In the genomic region with DNA sequence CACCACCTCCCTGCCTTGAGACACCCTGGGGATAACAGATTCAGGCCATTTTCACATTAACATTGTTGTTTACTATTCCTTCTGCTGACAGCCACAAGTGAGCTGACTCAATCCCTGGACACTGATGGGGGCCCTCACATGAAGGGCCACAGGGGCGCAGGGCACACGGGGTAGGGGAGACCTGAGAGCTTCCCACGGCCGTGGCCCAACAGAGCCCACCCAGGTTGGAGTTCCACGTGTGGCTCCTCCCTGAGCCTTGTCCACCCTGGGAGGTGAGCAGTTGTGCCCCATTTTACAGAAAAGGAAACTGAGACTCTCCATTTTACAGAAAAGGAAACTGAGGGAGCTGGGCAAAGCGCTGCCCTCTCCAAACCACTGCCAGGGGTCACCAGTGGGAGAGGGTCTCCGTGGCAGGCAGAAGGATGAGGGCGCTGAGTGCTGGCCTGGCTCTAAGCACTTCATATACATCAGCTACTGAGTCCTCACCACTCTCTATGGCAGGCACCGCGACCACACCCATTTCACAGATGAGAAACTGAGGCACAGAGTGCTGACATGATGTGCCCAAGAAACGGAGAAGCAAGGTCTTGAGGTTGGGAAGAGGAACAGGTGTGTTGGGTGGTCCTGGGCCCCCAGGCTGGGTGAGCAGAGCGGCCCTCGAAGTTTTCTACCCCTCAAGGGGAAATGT, we compare ENCODE assay signal across 10 cellular contexts. TPM values are rescaled to one million over a fixed set of nuclear protein-coding genes. Genes with fewer than 3 reads are reported as not detected.
DNase-seq lines count a peak whose midpoint lies in the region; ATAC-seq, FAIRE-seq and TF ChIP-seq lines count a peak whose summit lies in the region.
"Had no signal": no experiment of that assay in that cellular context is flagged by ENCODE, and none has a peak within 500 bp of the region (broad histone marks: within the 10 kb centered on the region; RNA-seq: fewer than 3 reads in every experiment).

No MANE protein-coding gene starts in this region.

- no peaks in the 10 kb centered on the region for H3K9me3 ChIP-seq in BLaER1 treated with 17β-estradiol and CSF1 and Interleukin-3, amounts not matched to agents 10 nM and 100 nM (replicated peaks in 1 of 11)
- no peaks in the 10 kb centered on the region for H3K9me3 ChIP-seq in effector memory CD4-positive, alpha-beta T cell (ENCODE audit: control insufficient read depth, low read length)
- H3K9me3 ChIP-seq in ovary, result no peaks in the 10 kb centered on the region
- H3K9me3 ChIP-seq in endodermal cell (ENCODE audit: control insufficient read depth, low read length), result no peaks in the 10 kb centered on the region
- H3K9me3 ChIP-seq in HAP-1, result no peaks in the 10 kb centered on the region

- peak overlapping the region; percentile 82 to 100 (median 98) for H3K4me2 ChIP-seq in BLaER1 treated with 17β-estradiol and CSF1 and Interleukin-3, amounts not matched to agents 10 nM and 100 nM

- H3K4me1 Mint-ChIP-seq in endodermal cell, result peaks cover 15% of the 10 kb centered on the region

- H3K9me3 Mint-ChIP-seq in endodermal cell, result no peaks in the 10 kb centered on the region

- 78 to 84% (median 82%) methylated on average over 13 of the region's 13 CpGs for WGBS in ovary, 3 donors
- WGBS in endodermal cell (ENCODE audit: insufficient coverage in 1 of 2, insufficient read length in 1 of 2), 2 experiments, result 95 to 96% methylated on average over 6 to 13 of the region's 13 CpGs

- CTCF ChIA-PET in RWPE1 (lab: Yijun Ruan, JAX), result interaction anchor here (0.5 to 0.7 kb wide), 2 partner anchors 21 to 298 kb away, joined by 3 read pairs; no protein-coding TSS in a partner anchor

- intact Hi-C loops in ovary (cut with DNase I), result loop anchor here in 2 of 4 donors (5.0 to 10.0 kb wide), 2 partner anchors 34 to 323 kb away; a partner anchor contains a TSS

- no peak overlapping the region for H3K4me3 Mint-ChIP-seq in endodermal cell

- no peaks in the 10 kb centered on the region for H3K27me3 ChIP-seq in BLaER1 treated with 17β-estradiol and CSF1 and Interleukin-3, amounts not matched to agents 10 nM and 100 nM
- H3K27me3 ChIP-seq in effector memory CD4-positive, alpha-beta T cell (replicated peaks; ENCODE audit: control insufficient read depth, insufficient read depth, low read length, poor library complexity, severe bottlenecking), result no peaks in the 10 kb centered on the region
- no peaks in the 10 kb centered on the region for H3K27me3 ChIP-seq in ovary
- peaks cover 10% of the 10 kb centered on the region for H3K27me3 ChIP-seq in endodermal cell (ENCODE audit: control insufficient read depth, insufficient read depth, low read length, poor library complexity, severe bottlenecking)
- H3K27me3 ChIP-seq in HAP-1 (ENCODE audit: low read depth), result no peaks in the 10 kb centered on the region

- POLR2A ChIA-PET in RWPE1 (lab: Yijun Ruan, JAX; ENCODE audit: low non-redundant PET), result no interaction called here

- in situ Hi-C loops in HAP-1 (cut with MboI; ENCODE audit: low sequenced_read_pairs), result no loop called here

- H4K20me1 ChIP-seq in BLaER1 treated with 17β-estradiol and CSF1 and Interleukin-3, amounts not matched to agents 10 nM and 100 nM, result peaks cover 0 to 69% (median 52%) of the 10 kb centered on the region in 11 experiments; a peak in 15 of 22 replicates

- H3K27ac Mint-ChIP-seq in endodermal cell, result no peak overlapping the region

- ATAC-seq in HG02610 (IDR thresholded peaks at IDR 0.05; ENCODE audit: unreplicated experiment), result no peak

- peak overlapping the region; percentile 77 to 96 (median 89) for H3K27ac ChIP-seq in BLaER1 treated with 17β-estradiol and CSF1 and Interleukin-3, amounts not matched to agents 10 nM and 100 nM
- peak overlapping the region; percentile 94 for H3K27ac ChIP-seq in RWPE1
- peak overlapping the region; percentile 14 for H3K27ac ChIP-seq in effector memory CD4-positive, alpha-beta T cell (ENCODE audit: insufficient read depth, low read length, poor library complexity, severe bottlenecking)
- H3K27ac ChIP-seq in ovary, result peak overlapping the region; percentile 70 to 96
- no peak overlapping the region for H3K27ac ChIP-seq in endodermal cell (ENCODE audit: low read depth, low read length)

- peak overlapping the region; percentile 81 to 97 (median 90); a peak in 21 of 22 replicates for H3K9ac ChIP-seq in BLaER1 treated with 17β-estradiol and CSF1 and Interleukin-3, amounts not matched to agents 10 nM and 100 nM
- no peak overlapping the region for H3K9ac ChIP-seq in endodermal cell (ENCODE audit: extremely low read depth, low read length, poor library complexity, severe bottlenecking)

- peaks cover 78 to 94% (median 92%) of the 10 kb centered on the region in 10 experiments for H3K4me1 ChIP-seq in BLaER1 treated with 17β-estradiol and CSF1 and Interleukin-3, amounts not matched to agents 10 nM and 100 nM
- H3K4me1 ChIP-seq in effector memory CD4-positive, alpha-beta T cell (ENCODE audit: control insufficient read depth, insufficient read depth, low read length, poor library complexity, severe bottlenecking), result peaks cover 42% of the 10 kb centered on the region
- H3K4me1 ChIP-seq in ovary (ENCODE audit: insufficient read depth), result peaks cover 34% of the 10 kb centered on the region
- peaks cover 8% of the 10 kb centered on the region for H3K4me1 ChIP-seq in endodermal cell (ENCODE audit: control insufficient read depth, insufficient read depth, low read length)
- peaks cover 13% of the 10 kb centered on the region for H3K4me1 ChIP-seq in HAP-1

- no peak for TF ChIP-seq CTCF in RWPE1 (conservative IDR thresholded peaks at IDR 0.05; ENCODE audit: low read depth)
- TF ChIP-seq CTCF in ovary (IDR thresholded peaks at IDR 0.05), result no peak
- TF ChIP-seq CTCF in endodermal cell (conservative IDR thresholded peaks at IDR 0.05), result no peak

- DNase-seq in RWPE1 (ENCODE audit: low spot score) (no peak), ovary (peak in 2 of 5 donors; percentile 26 to 41), endodermal cell (no peak), H54 (ENCODE audit: insufficient read length, low spot score) (no peak), HAP-1 (ENCODE audit: low spot score in 2 of 2) (no peak)
- DNase-seq in effector memory CD4-positive, alpha-beta T cell, result no peak
- DNase-seq: DMS79 treated with DMSO at 0.1 percent for 48 hours had no signal

- TF ChIP-seq POLR2A in ovary (IDR thresholded peaks at IDR 0.05) (no peak), H54 (IDR thresholded peaks at IDR 0.05; ENCODE audit: low read depth, low read length) (no peak)

- peaks cover 0 to 53% (median 11%) of the 10 kb centered on the region in 11 experiments; a peak in 14 of 22 replicates for H3K36me3 ChIP-seq in BLaER1 treated with 17β-estradiol and CSF1 and Interleukin-3, amounts not matched to agents 10 nM and 100 nM
- no peaks in the 10 kb centered on the region for H3K36me3 ChIP-seq in effector memory CD4-positive, alpha-beta T cell (ENCODE audit: control insufficient read depth, insufficient read depth, low read length)
- H3K36me3 ChIP-seq in ovary (no peaks in the 10 kb centered on the region), endodermal cell (ENCODE audit: control insufficient read depth, insufficient read depth, low read length) (no peaks in the 10 kb centered on the region), HAP-1 (replicated peaks) (no peaks in the 10 kb centered on the region)

- peak overlapping the region; percentile 84 to 97 (median 88) for H3K4me3 ChIP-seq in BLaER1 treated with 17β-estradiol and CSF1 and Interleukin-3, amounts not matched to agents 10 nM and 100 nM
- no peak overlapping the region for H3K4me3 ChIP-seq in effector memory CD4-positive, alpha-beta T cell (ENCODE audit: insufficient read depth, low read depth, low read length, poor library complexity, severe bottlenecking)
- H3K4me3 ChIP-seq in ovary, result no peak overlapping the region
- no peak overlapping the region for H3K4me3 ChIP-seq in endodermal cell (ENCODE audit: low read length)
- H3K4me3 ChIP-seq in HAP-1, result no peak overlapping the region

- peaks cover 19% of the 10 kb centered on the region for H3K27me3 Mint-ChIP-seq in endodermal cell (ENCODE audit: insufficient read depth)

- no peak for FAIRE-seq in H54 (lab: Jason Lieb, UNC)
- FAIRE-seq: frontal cortex had no signal

- no peak for TF ChIP-seq EP300 in ovary (IDR thresholded peaks at IDR 0.05)

- no peaks in the 10 kb centered on the region for H3K36me3 Mint-ChIP-seq in endodermal cell (ENCODE audit: low read depth)

RNA-seq across cellular contexts. Expression of a gene that starts 2.3 kb away (rescaled TPM):
- total RNA-seq in ovary (10 to 100 TPM; 35.2 to 75.2 (median 40.6) TPM), endodermal cell (10 to 100 TPM; 24.2 to 32.0 TPM)
- 10 to 100 TPM in 1 of 2 donors, 1 to 10 TPM in 1; 7.5 to 46.1 TPM for polyA plus RNA-seq in ovary
- polyA plus RNA-seq in endodermal cell (2013, experiment 1 of 2), result 29.8 TPM
- polyA plus RNA-seq in endodermal cell (2013, experiment 2 of 2), result 28.4 TPM

RNA-seq across cellular contexts. Expression of a gene that starts 35.7 kb away (rescaled TPM):
- total RNA-seq in ovary, result 10 to 100 TPM; 34.0 to 50.0 (median 44.7) TPM
- polyA plus RNA-seq in ovary, result 10 to 100 TPM in 1 of 2 donors, 1 to 10 TPM in 1; 5.0 to 67.6 TPM
- 10 to 100 TPM; 16.4 to 21.9 TPM for total RNA-seq in endodermal cell
- polyA plus RNA-seq in endodermal cell (2013, experiment 1 of 2), result 32.1 TPM
- polyA plus RNA-seq in endodermal cell (2013, experiment 2 of 2), result 29.8 TPM

RNA-seq across cellular contexts. Expression of a gene that starts 52.2 kb away (rescaled TPM):
- 10 to 100 TPM in 3 of 7 donors, 1 to 10 TPM in 4; 1.5 to 24.7 (median 7.1) TPM for total RNA-seq in ovary
- polyA plus RNA-seq in ovary, result 1 to 10 TPM in 1 of 2 donors, under 1 TPM in 1; 0.53 to 1.0 TPM
- 10 to 100 TPM; 46.1 to 48.8 TPM for total RNA-seq in endodermal cell
- 34.8 TPM for polyA plus RNA-seq in endodermal cell (2013, experiment 1 of 2)
- 29.3 TPM for polyA plus RNA-seq in endodermal cell (2013, experiment 2 of 2)

Comparison
In these comparisons a context has a peak if more than half of its experiments do, and no peak if none do; other contexts are left out.
1. H3K4me3 ChIP-seq: peak in BLaER1 treated with 17β-estradiol and CSF1 and Interleukin-3, amounts not matched to agents 10 nM and 100 nM (10 of 10); none in effector memory CD4-positive, alpha-beta T cell (single experiment), ovary (single experiment), endodermal cell (single experiment) and HAP-1 (single experiment).